Comparison of ENCODE assay signal across 13 cellular contexts in the genomic region with DNA sequence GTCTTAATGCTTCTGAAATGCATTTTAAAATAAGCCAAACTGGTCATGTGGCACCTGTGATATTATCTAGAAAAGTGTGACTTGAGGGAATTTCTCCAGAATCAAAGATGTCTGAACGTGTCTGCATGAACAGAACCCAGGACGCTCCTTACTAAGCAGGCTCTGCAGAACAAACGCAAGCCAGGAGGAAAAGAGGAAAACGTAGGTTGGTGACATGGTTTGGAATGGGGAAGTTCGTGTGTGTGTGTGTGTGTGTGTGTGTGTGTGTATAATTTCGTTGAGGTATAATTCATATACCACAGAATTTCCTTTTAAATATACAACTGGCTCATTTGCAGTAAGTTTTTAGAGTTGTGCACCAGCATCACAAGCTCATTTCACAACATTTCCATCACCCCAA.
"Had no signal": no experiment of that assay in that cellular context is flagged by ENCODE, and none has a peak within 500 bp of the region (broad histone marks: within the 10 kb centered on the region; RNA-seq: fewer than 3 reads in every experiment).

No MANE protein-coding gene starts in this region.

- H3K27ac Mint-ChIP-seq: activated CD4-positive, alpha-beta T cell treated with anti-CD3 and anti-CD28 coated beads, Interleukin-2, amount 10 ng/mL, durations not matched to agents 7 days and 5 days; activated naive CD8-positive, alpha-beta T cell treated with anti-CD3 and anti-CD28 coated beads for 36 hours; naive thymus-derived CD4-positive, alpha-beta T cell; stimulated activated effector memory CD8-positive, alpha-beta T cell treated with anti-CD3 and anti-CD28 coated beads, Interleukin-12 subunit alpha, Interleukin-12 subunit beta, amount 100 ng/mL, for 72 hours had no signal

- DNase-seq: activated CD4-positive, alpha-beta T cell treated with anti-CD3 and anti-CD28 coated beads, Interleukin-2, amount 10 ng/mL, durations not matched to agents 7 days and 5 days; activated CD4-positive, CD25-positive, alpha-beta regulatory T cell; activated gamma-delta T cell treated with Interleukin-2 at 50 U/mL for 16 hours; activated naive CD8-positive, alpha-beta T cell treated with anti-CD3 and anti-CD28 coated beads for 36 hours; effector CD8-positive, alpha-beta T cell; heart right ventricle; naive thymus-derived CD4-positive, alpha-beta T cell; retina; uterus had no signal

- H3K27me3 ChIP-seq: gastroesophageal sphincter, uterus had no signal

- H3K4me3 ChIP-seq: gastroesophageal sphincter, heart right ventricle, uterus had no signal

- H3K4me1 ChIP-seq: heart right ventricle, uterus had no signal

- H3K4me1 Mint-ChIP-seq: activated CD4-positive, alpha-beta T cell treated with anti-CD3 and anti-CD28 coated beads, Interleukin-2, amount 10 ng/mL, durations not matched to agents 7 days and 5 days; activated naive CD8-positive, alpha-beta T cell treated with anti-CD3 and anti-CD28 coated beads for 36 hours; brain; central memory CD8-positive, alpha-beta T cell; naive thymus-derived CD4-positive, alpha-beta T cell; stimulated activated effector memory CD8-positive, alpha-beta T cell treated with anti-CD3 and anti-CD28 coated beads, Interleukin-12 subunit alpha, Interleukin-12 subunit beta, amount 100 ng/mL, for 72 hours had no signal

- H3K36me3 ChIP-seq: gastroesophageal sphincter, heart right ventricle, uterus had no signal

- H3K9me3 Mint-ChIP-seq: activated CD4-positive, alpha-beta T cell treated with anti-CD3 and anti-CD28 coated beads, Interleukin-2, amount 10 ng/mL, durations not matched to agents 7 days and 5 days; central memory CD8-positive, alpha-beta T cell had no signal

- H3K9me3 ChIP-seq: heart right ventricle, uterus had no signal

- ATAC-seq: gastroesophageal sphincter; heart right ventricle; naive thymus-derived CD4-positive, alpha-beta T cell; stimulated activated effector memory CD8-positive, alpha-beta T cell treated with anti-CD3 and anti-CD28 coated beads, Interleukin-12 subunit alpha, Interleukin-12 subunit beta, amount 100 ng/mL, for 72 hours had no signal

- H3K4me3 Mint-ChIP-seq: activated CD4-positive, alpha-beta T cell treated with anti-CD3 and anti-CD28 coated beads, Interleukin-2, amount 10 ng/mL, durations not matched to agents 7 days and 5 days; activated naive CD8-positive, alpha-beta T cell treated with anti-CD3 and anti-CD28 coated beads for 36 hours; brain; central memory CD8-positive, alpha-beta T cell; naive thymus-derived CD4-positive, alpha-beta T cell; stimulated activated effector memory CD8-positive, alpha-beta T cell treated with anti-CD3 and anti-CD28 coated beads, Interleukin-12 subunit alpha, Interleukin-12 subunit beta, amount 100 ng/mL, for 72 hours had no signal

- H3K36me3 Mint-ChIP-seq: activated naive CD8-positive, alpha-beta T cell treated with anti-CD3 and anti-CD28 coated beads for 36 hours; brain; naive thymus-derived CD4-positive, alpha-beta T cell; stimulated activated effector memory CD8-positive, alpha-beta T cell treated with anti-CD3 and anti-CD28 coated beads, Interleukin-12 subunit alpha, Interleukin-12 subunit beta, amount 100 ng/mL, for 72 hours had no signal

- H3K27ac ChIP-seq: gastroesophageal sphincter, heart right ventricle, uterus had no signal
